In the genomic region with DNA sequence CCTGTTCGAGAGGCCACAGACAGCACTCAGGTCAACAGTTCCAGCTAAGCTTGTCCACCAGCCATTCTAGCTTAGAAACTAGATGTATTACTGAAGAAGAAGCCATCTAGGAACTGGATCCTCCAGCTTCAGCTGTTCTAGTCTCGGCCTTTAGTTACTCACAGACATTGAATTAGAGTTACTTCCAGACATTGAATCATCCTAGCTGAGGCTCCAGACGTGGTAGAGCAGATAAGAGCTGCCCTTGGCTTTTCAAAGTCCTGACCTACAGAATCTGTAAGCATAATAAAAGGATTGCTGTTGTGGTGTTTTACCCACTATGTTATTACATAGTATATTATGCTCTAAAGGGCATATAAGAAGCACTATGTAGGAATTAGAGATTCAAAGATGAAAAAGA, we compare ENCODE assay signal across 27 cellular contexts.
"Had no signal": no experiment of that assay in that cellular context is flagged by ENCODE, and none has a peak within 500 bp of the region (broad histone marks: within the 10 kb centered on the region; RNA-seq: fewer than 3 reads in every experiment).

No MANE protein-coding gene starts in this region.

- H3K4me2 ChIP-seq: neural progenitor cell had no signal

- DNase-seq: activated CD4-positive, alpha-beta T cell treated with anti-CD3 and anti-CD28 coated beads, Interleukin-2, amount 10 ng/mL, durations not matched to agents 7 days and 5 days; activated CD4-positive, CD25-positive, alpha-beta regulatory T cell treated with anti-CD3 and anti-CD28 coated beads, Interleukin-2, amount 50 U/mL, for 72 hours; activated CD8-positive, alpha-beta memory T cell treated with anti-CD3 and anti-CD28 coated beads, Interleukin-2, amount 10 ng/mL, durations not matched to agents 7 days and 5 days; activated CD8-positive, alpha-beta T cell treated with anti-CD3 and anti-CD28 coated beads for 36 hours; activated gamma-delta T cell; activated naive CD4-positive, alpha-beta T cell treated with anti-CD3 and anti-CD28 coated beads, Interleukin-2, amount 50 U/mL, for 16 hours; activated naive CD8-positive, alpha-beta T cell treated with anti-CD3 and anti-CD28 coated beads, Interleukin-2, amount 50 U/mL, for 24 hours; activated T-cell treated with anti-CD3 and anti-CD28 coated beads for 4 hours; anterior cingulate cortex; endodermal cell; foreskin keratinocyte; immature natural killer cell; naive thymus-derived CD4-positive, alpha-beta T cell; stimulated activated CD4-positive, alpha-beta T cell treated with anti-CD3 and anti-CD28 coated beads, Interleukin-12 subunit alpha, Interleukin-12 subunit beta, amount 100 ng/mL, for 4 hours; stimulated activated CD4-positive, alpha-beta T cell treated with anti-CD3 and anti-CD28 coated beads, Interleukin-4, amount 100 ng/mL, for 4 hours; substantia nigra; T-cell; tibial artery; WERI-Rb-1 had no signal

- H2AFZ ChIP-seq: neural progenitor cell had no signal

- H3K4me3 ChIP-seq: breast epithelium, coronary artery, neural progenitor cell, prostate gland, right atrium auricular region, tibial artery had no signal

- H3K4me1 Mint-ChIP-seq: activated CD8-positive, alpha-beta memory T cell treated with anti-CD3 and anti-CD28 coated beads, Interleukin-2, amount 10 ng/mL, durations not matched to agents 7 days and 5 days; activated naive CD8-positive, alpha-beta T cell treated with anti-CD3 and anti-CD28 coated beads, Interleukin-2, amount 50 U/mL, for 24 hours; immature natural killer cell; memory B cell; T-cell had no signal

- H3K27me3 ChIP-seq: breast epithelium, foreskin keratinocyte, neural progenitor cell, right atrium auricular region, tibial artery had no signal

- ATAC-seq: activated CD8-positive, alpha-beta memory T cell treated with anti-CD3 and anti-CD28 coated beads, Interleukin-2, amount 10 ng/mL, durations not matched to agents 7 days and 5 days; activated CD8-positive, alpha-beta T cell treated with anti-CD3 and anti-CD28 coated beads for 36 hours; activated naive CD8-positive, alpha-beta T cell treated with anti-CD3 and anti-CD28 coated beads, Interleukin-2, amount 50 U/mL, for 24 hours; foreskin keratinocyte; naive thymus-derived CD4-positive, alpha-beta T cell; T-cell had no signal

- H3K36me3 ChIP-seq: breast epithelium, neural progenitor cell, prostate gland, right atrium auricular region had no signal

- H3K9ac ChIP-seq: neural progenitor cell had no signal

- H3K9me3 ChIP-seq: breast epithelium, prostate gland, right atrium auricular region, tibial artery had no signal

- H3K27me3 Mint-ChIP-seq: activated CD4-positive, alpha-beta T cell treated with anti-CD3 and anti-CD28 coated beads, Interleukin-2, amount 10 ng/mL, durations not matched to agents 7 days and 5 days; activated CD8-positive, alpha-beta memory T cell treated with anti-CD3 and anti-CD28 coated beads, Interleukin-2, amount 10 ng/mL, durations not matched to agents 7 days and 5 days; activated CD8-positive, alpha-beta T cell treated with anti-CD3 and anti-CD28 coated beads for 36 hours; activated naive CD8-positive, alpha-beta T cell treated with anti-CD3 and anti-CD28 coated beads, Interleukin-2, amount 50 U/mL, for 24 hours; memory B cell; naive thymus-derived CD4-positive, alpha-beta T cell; stimulated activated naive CD8-positive, alpha-beta T cell treated with anti-CD3 and anti-CD28 coated beads, Interleukin-15, Interleukin-2, amounts not matched to agents 100 ng/mL and 50 ng/mL, for 24 hours; T-cell had no signal

- H3K4me1 ChIP-seq: breast epithelium, foreskin keratinocyte, prostate gland, right atrium auricular region, tibial artery had no signal

- H3K4me3 Mint-ChIP-seq: activated CD4-positive, alpha-beta T cell treated with anti-CD3 and anti-CD28 coated beads, Interleukin-2, amount 10 ng/mL, durations not matched to agents 7 days and 5 days; activated CD8-positive, alpha-beta memory T cell treated with anti-CD3 and anti-CD28 coated beads, Interleukin-2, amount 10 ng/mL, durations not matched to agents 7 days and 5 days; activated CD8-positive, alpha-beta T cell treated with anti-CD3 and anti-CD28 coated beads for 36 hours; activated naive CD8-positive, alpha-beta T cell treated with anti-CD3 and anti-CD28 coated beads, Interleukin-2, amount 50 U/mL, for 24 hours; endodermal cell; immature natural killer cell; memory B cell; naive thymus-derived CD4-positive, alpha-beta T cell; neural progenitor cell; stimulated activated naive CD8-positive, alpha-beta T cell treated with anti-CD3 and anti-CD28 coated beads, Interleukin-15, Interleukin-2, amounts not matched to agents 100 ng/mL and 50 ng/mL, for 24 hours; T-cell; T-helper 2 cell treated with Interferon-gamma antibody and Interleukin-4, amounts not matched to agents 5 μg/mL and 100 μg/mL, for 36 hours had no signal

- H3K27ac ChIP-seq: breast epithelium, coronary artery, foreskin keratinocyte, neural progenitor cell, prostate gland, right atrium auricular region, tibial artery, WERI-Rb-1 had no signal

- H3K9me3 Mint-ChIP-seq: activated CD4-positive, alpha-beta T cell treated with anti-CD3 and anti-CD28 coated beads, Interleukin-2, amount 10 ng/mL, durations not matched to agents 7 days and 5 days; activated CD8-positive, alpha-beta T cell treated with anti-CD3 and anti-CD28 coated beads for 36 hours; activated naive CD8-positive, alpha-beta T cell treated with anti-CD3 and anti-CD28 coated beads, Interleukin-2, amount 50 U/mL, for 24 hours; endodermal cell; immature natural killer cell; memory B cell; neural progenitor cell; stimulated activated naive CD8-positive, alpha-beta T cell treated with anti-CD3 and anti-CD28 coated beads, Interleukin-15, Interleukin-2, amounts not matched to agents 100 ng/mL and 50 ng/mL, for 24 hours; T-cell; T-helper 2 cell treated with Interferon-gamma antibody and Interleukin-4, amounts not matched to agents 5 μg/mL and 100 μg/mL, for 36 hours had no signal

- H3K27ac Mint-ChIP-seq: activated CD4-positive, alpha-beta T cell treated with anti-CD3 and anti-CD28 coated beads, Interleukin-2, amount 10 ng/mL, durations not matched to agents 7 days and 5 days; activated CD8-positive, alpha-beta memory T cell treated with anti-CD3 and anti-CD28 coated beads, Interleukin-2, amount 10 ng/mL, durations not matched to agents 7 days and 5 days; activated CD8-positive, alpha-beta T cell treated with anti-CD3 and anti-CD28 coated beads for 36 hours; activated naive CD8-positive, alpha-beta T cell treated with anti-CD3 and anti-CD28 coated beads, Interleukin-2, amount 50 U/mL, for 24 hours; endodermal cell; immature natural killer cell; memory B cell; naive thymus-derived CD4-positive, alpha-beta T cell; neural progenitor cell; stimulated activated naive CD8-positive, alpha-beta T cell treated with anti-CD3 and anti-CD28 coated beads, Interleukin-15, Interleukin-2, amounts not matched to agents 100 ng/mL and 50 ng/mL, for 24 hours; T-cell; T-helper 2 cell treated with Interferon-gamma antibody and Interleukin-4, amounts not matched to agents 5 μg/mL and 100 μg/mL, for 36 hours had no signal
